Comparison of ENCODE assay signal across 10 cellular contexts in genomic region chr14:61460853-61461611, GRCh38.
DNase-seq lines count a peak whose midpoint lies in the region; ATAC-seq and TF ChIP-seq lines count a peak whose summit lies in the region.
"Had no signal": no experiment of that assay in that cellular context is flagged by ENCODE, and none has a peak within 500 bp of the region (broad histone marks: within the 10 kb centered on the region; RNA-seq: fewer than 3 reads in every experiment).

No MANE protein-coding gene starts in this region.

- peak overlapping the region; percentile 69 for H3K27ac ChIP-seq in CD4-positive, CD25-positive, alpha-beta regulatory T cell (ENCODE audit: insufficient read depth, low read length, poor library complexity, severe bottlenecking)
- peak overlapping the region; percentile 17 for H3K27ac ChIP-seq in foreskin keratinocyte
- H3K27ac ChIP-seq: ovary had no signal

- H3K27ac Mint-ChIP-seq in CD4-positive, CD25-positive, alpha-beta regulatory T cell: peak overlapping the region; percentile 91 to 98 (median 93)

- no peak overlapping the region for H3K4me3 ChIP-seq in CD4-positive, CD25-positive, alpha-beta regulatory T cell (ENCODE audit: low read depth, low read length)
- no peak overlapping the region for H3K4me3 ChIP-seq in Jurkat, Clone E6-1 (ENCODE audit: low read length)
- H3K4me3 ChIP-seq: ovary had no signal

- no peaks in the 10 kb centered on the region for H3K9me3 ChIP-seq in CD4-positive, CD25-positive, alpha-beta regulatory T cell (ENCODE audit: control insufficient read depth in 2 of 2, low read length in 2 of 2)
- H3K9me3 ChIP-seq: ovary had no signal

- in situ Hi-C loops in KBM-7 (cut with MboI; ENCODE audit: low pct_unique_long_range_greater_than_20kb, low sequenced_read_pairs): loop anchor here (25.0 kb wide), 1 partner anchor 676 kb away; no protein-coding TSS in a partner anchor

- peak overlapping the region in 3 of 4 donors; percentile 38 to 47 (median 43) for H3K4me3 Mint-ChIP-seq in CD4-positive, CD25-positive, alpha-beta regulatory T cell

- peaks cover 23% of the 10 kb centered on the region for H3K4me1 ChIP-seq in CD4-positive, CD25-positive, alpha-beta regulatory T cell (ENCODE audit: control insufficient read depth, insufficient read depth, low read length, poor library complexity, severe bottlenecking)
- H3K4me1 ChIP-seq in foreskin keratinocyte: peaks cover 15% of the 10 kb centered on the region

- peaks cover 87% of the 10 kb centered on the region for H3K36me3 ChIP-seq in CD4-positive, CD25-positive, alpha-beta regulatory T cell (ENCODE audit: control insufficient read depth, insufficient read depth, low read length)
- H3K36me3 ChIP-seq: ovary had no signal

- H3K9me3 Mint-ChIP-seq in CD4-positive, CD25-positive, alpha-beta regulatory T cell: peaks cover 0 to 8% (median 2%) of the 10 kb centered on the region in 7 donors

- intact Hi-C loops in cardiac septum (cut with DNase I): loop anchor here (1.0 to 5.0 kb wide), 2 partner anchors 271 to 376 kb away; no protein-coding TSS in a partner anchor

- TF ChIP-seq CTCF in foreskin keratinocyte (conservative IDR thresholded peaks at IDR 0.05): no peak

- no peaks in the 10 kb centered on the region for H3K27me3 Mint-ChIP-seq in CD4-positive, CD25-positive, alpha-beta regulatory T cell

- peak; percentile 82 to 83 for ATAC-seq in CD4-positive, CD25-positive, alpha-beta regulatory T cell (ENCODE audit: low read depth in 2 of 2)
- peak; percentile 87 for ATAC-seq in foreskin keratinocyte

- peak; percentile 43 to 69 (median 52) for DNase-seq in CD4-positive, CD25-positive, alpha-beta regulatory T cell
- peak; percentile 74 for DNase-seq in Jurkat, Clone E6-1 (ENCODE audit: low read depth, low spot score)
- DNase-seq in activated CD4-positive, alpha-beta T cell treated with anti-CD3 and anti-CD28 coated beads for 48 hours: peak; percentile 63
- peak; percentile 80 to 92 for DNase-seq in foreskin keratinocyte
- DNase-seq in KBM-7: no peak
- no peak for DNase-seq in retina
- DNase-seq in cardiac septum (ENCODE audit: low spot score): no peak
- DNase-seq in ureter (ENCODE audit: low spot score): no peak
- DNase-seq: GF-D8 had no signal

- peaks cover 73% of the 10 kb centered on the region for H3K36me3 Mint-ChIP-seq in CD4-positive, CD25-positive, alpha-beta regulatory T cell

- H3K4me1 Mint-ChIP-seq in CD4-positive, CD25-positive, alpha-beta regulatory T cell: peaks cover 34 to 83% (median 55%) of the 10 kb centered on the region in 4 donors

- H3K27me3 ChIP-seq in CD4-positive, CD25-positive, alpha-beta regulatory T cell (ENCODE audit: control insufficient read depth, insufficient read depth, low read length): no peaks in the 10 kb centered on the region
- H3K27me3 ChIP-seq in foreskin keratinocyte: no peaks in the 10 kb centered on the region
- H3K27me3 ChIP-seq: ovary had no signal

Comparison
In these comparisons a context has a peak if more than half of its experiments do, and no peak if none do; other contexts are left out.
1. DNase-seq: peak in CD4-positive, CD25-positive, alpha-beta regulatory T cell (3 of 3), Jurkat, Clone E6-1 (single experiment), activated CD4-positive, alpha-beta T cell treated with anti-CD3 and anti-CD28 coated beads for 48 hours (single experiment) and foreskin keratinocyte (2 of 2); none in KBM-7 (single experiment), retina (single experiment), cardiac septum (single experiment) and ureter (single experiment).